Comparison of ENCODE assay signal across 22 cellular contexts in the genomic region with DNA sequence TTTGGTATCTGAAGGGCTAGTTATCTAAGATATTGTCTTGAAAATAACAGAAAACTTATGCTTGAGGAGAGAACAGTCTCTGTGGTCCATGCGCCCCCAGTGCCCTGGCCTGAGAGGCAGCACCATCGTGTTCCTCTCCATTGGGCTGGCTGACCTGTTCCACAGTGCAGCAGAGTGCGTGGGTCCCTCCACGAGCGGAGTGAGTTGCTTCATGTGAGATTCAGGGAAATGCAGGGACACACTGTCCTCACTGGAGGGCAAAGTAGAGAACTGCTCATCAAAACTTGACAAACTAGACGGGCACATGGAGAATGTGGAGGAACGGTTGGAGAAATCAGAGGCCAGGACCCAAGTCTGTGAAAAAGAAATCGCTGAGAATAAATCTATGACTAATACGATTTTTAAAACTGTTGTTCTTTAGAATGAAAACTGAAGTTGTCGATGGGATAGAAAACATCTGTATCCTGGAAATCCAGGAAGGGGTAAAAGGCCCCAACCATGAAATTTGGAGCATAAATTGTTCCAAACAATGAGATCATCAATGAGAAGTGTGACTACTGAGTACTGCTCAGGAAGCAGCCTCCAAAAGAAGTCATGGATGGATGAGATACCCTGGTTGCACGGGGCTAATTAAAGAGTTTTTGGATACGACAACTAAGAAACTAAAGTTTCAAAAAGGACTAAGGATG. TPM values are rescaled to one million over a fixed set of nuclear protein-coding genes. Genes with fewer than 3 reads are reported as not detected.
DNase-seq lines count a peak whose midpoint lies in the region; ATAC-seq, FAIRE-seq and TF ChIP-seq lines count a peak whose summit lies in the region.
"Had no signal": no experiment of that assay in that cellular context is flagged by ENCODE, and none has a peak within 500 bp of the region (broad histone marks: within the 10 kb centered on the region; RNA-seq: fewer than 3 reads in every experiment).

No MANE protein-coding gene starts in this region.

- H2BK20ac ChIP-seq in IMR-90 (ENCODE audit: low read depth, low read length) = peak overlapping the region; percentile 44; the same call in 1 of the 2 replicates

- H3K27me3 ChIP-seq in mammary epithelial cell (ENCODE audit: insufficient read depth, low read length) (no peaks in the 10 kb centered on the region), IMR-90 (ENCODE audit: control insufficient read depth, insufficient read depth, low read length) (no peaks in the 10 kb centered on the region), stomach smooth muscle (ENCODE audit: control insufficient read depth in 1 of 2, insufficient read depth in 2 of 2, low read length in 2 of 2) (no peaks in the 10 kb centered on the region)

- no peaks in the 10 kb centered on the region for H3K27me3 Mint-ChIP-seq in MCF 10A (ENCODE audit: insufficient read depth, unreplicated experiment)
- H3K27me3 Mint-ChIP-seq in activated CD4-positive, alpha-beta T cell treated with anti-CD3 and anti-CD28 coated beads for 36 hours = no peaks in the 10 kb centered on the region
- H3K27me3 Mint-ChIP-seq: naive thymus-derived CD4-positive, alpha-beta T cell; T-cell had no signal

- dilution Hi-C loops in mammary epithelial cell (cut with HindIII; ENCODE audit: low sequenced_read_pairs) = no loop called here
- dilution Hi-C loops in IMR-90 (cut with HindIII; ENCODE audit: low sequenced_read_pairs, unreplicated experiment) = no loop called here

- H3K4me3 Mint-ChIP-seq in MCF 10A (ENCODE audit: unreplicated experiment) = no peak overlapping the region
- H3K4me3 Mint-ChIP-seq in activated CD4-positive, alpha-beta T cell treated with anti-CD3 and anti-CD28 coated beads for 36 hours = no peak overlapping the region
- H3K4me3 Mint-ChIP-seq: T-cell had no signal

- H4K91ac ChIP-seq in IMR-90 (ENCODE audit: insufficient read depth, low read depth, low read length) = no peak overlapping the region; the same call in 1 of the 2 replicates

- H2AFZ ChIP-seq in mammary epithelial cell (ENCODE audit: low read depth, low read length) = no peak overlapping the region
- H2AFZ ChIP-seq in IMR-90 (replicated peaks; ENCODE audit: low read length, poor library complexity) = no peak overlapping the region

- H3K4me3 ChIP-seq in mammary epithelial cell (replicated peaks in 1 of 3; ENCODE audit: insufficient read depth in 1 of 3, low read depth in 2 of 3, low read length in 3 of 3) = no peak overlapping the region
- H3K4me3 ChIP-seq in IMR-90 (ENCODE audit: insufficient read depth, low read depth, low read length) = no peak overlapping the region
- no peak overlapping the region for H3K4me3 ChIP-seq in stomach smooth muscle (ENCODE audit: low read length in 2 of 2)
- H3K4me3 ChIP-seq: A549, K562, smooth muscle cell had no signal

- H3K79me1 ChIP-seq in IMR-90 (ENCODE audit: low read depth in 1 of 2, low read length in 2 of 2) = peaks cover 0 to 14% of the 10 kb centered on the region in 2 experiments; a peak in 2 of 4 replicates

- DNase-seq in MCF 10A (ENCODE audit: unreplicated experiment) (no peak), mammary epithelial cell (no peak), IMR-90 (peak; percentile 52), fibroblast of gingiva (ENCODE audit: low read depth) (peak; percentile 46), iPS-NIHi7 (ENCODE audit: extremely low spot score) (no peak), GM12891 (ENCODE audit: insufficient read length, low spot score) (no peak)
- DNase-seq in activated CD4-positive, alpha-beta T cell treated with anti-CD3 and anti-CD28 coated beads for 36 hours = no peak
- DNase-seq: activated CD4-positive, alpha-beta T cell treated with anti-CD3 and anti-CD28 coated beads for 48 hours; activated effector memory CD4-positive, alpha-beta T cell treated with anti-CD3 and anti-CD28 coated beads, Interleukin-2, amount 50 U/mL, for 16 hours; amygdala; central memory CD4-positive, alpha-beta T cell; DMS 273 treated with DMSO at 0.1 percent for 48 hours; naive thymus-derived CD4-positive, alpha-beta T cell; NCI-H146; NCI-H748 treated with DMSO at 0.1 percent for 48 hours; SHP77 treated with DMSO at 0.1 percent for 48 hours; stimulated activated CD4-positive, alpha-beta T cell treated with anti-CD3 and anti-CD28 coated beads, Interleukin-4, amount 100 ng/mL, for 1 hour; T-cell had no signal

- FAIRE-seq in GM12891 (lab: Jason Lieb, UNC) = no peak
- FAIRE-seq: K562 had no signal

- peak overlapping the region; percentile 61 for H2BK5ac ChIP-seq in IMR-90 (ENCODE audit: low read depth, low read length, poor library complexity, severe bottlenecking)

- no peak for TF ChIP-seq RAD21 in IMR-90 (IDR thresholded peaks at IDR 0.05; ENCODE audit: low read length)

- H2AK5ac ChIP-seq in IMR-90 (ENCODE audit: low read depth, low read length) = peak overlapping the region; percentile 81

- peak overlapping the region; percentile 25; the same call in 1 of the 2 replicates for H3K14ac ChIP-seq in IMR-90 (replicated peaks; ENCODE audit: low read depth, low read length)

- no peak overlapping the region; a peak in 1 of 4 replicates for H4K8ac ChIP-seq in IMR-90 (ENCODE audit: low read depth in 2 of 2, low read length in 2 of 2)

- peak overlapping the region; percentile 30 for H3K23ac ChIP-seq in IMR-90 (ENCODE audit: low read depth, low read length)

- H3K36me3 ChIP-seq in mammary epithelial cell (ENCODE audit: insufficient read depth, low read length) = peaks cover 25% of the 10 kb centered on the region
- H3K36me3 ChIP-seq in IMR-90 (ENCODE audit: control insufficient read depth, insufficient read depth, low read length) = peaks cover 5% of the 10 kb centered on the region; the same call in 1 of the 2 replicates
- H3K36me3 ChIP-seq in stomach smooth muscle (ENCODE audit: control insufficient read depth in 2 of 2, insufficient read depth in 2 of 2, low read length in 2 of 2) = peaks cover 10% of the 10 kb centered on the region in 2 donors

- peak overlapping the region; percentile 48 for H2AK9ac ChIP-seq in IMR-90 (replicated peaks; ENCODE audit: low read depth, low read length, poor library complexity)

- H3K4me1 ChIP-seq in mammary epithelial cell (ENCODE audit: insufficient read depth, low read length) = no peaks in the 10 kb centered on the region
- peaks cover 7% of the 10 kb centered on the region for H3K4me1 ChIP-seq in IMR-90 (ENCODE audit: control insufficient read depth, insufficient read depth, low read length)
- H3K4me1 ChIP-seq in stomach smooth muscle (ENCODE audit: control insufficient read depth, insufficient read depth, low read length) = peaks cover 8% of the 10 kb centered on the region
- H3K4me1 ChIP-seq: A549 had no signal

- H4K5ac ChIP-seq in IMR-90 (ENCODE audit: low read depth, low read length) = peak overlapping the region; percentile 3; the same call in 1 of the 2 replicates

- in situ Hi-C loops in mammary epithelial cell (cut with MboI; ENCODE audit: low sequenced_read_pairs in 2 of 2) = no loop called here
- in situ Hi-C loops in IMR-90 (cut with MboI; ENCODE audit: low sequenced_read_pairs) = no loop called here

- peak overlapping the region; percentile 21 for H3K27ac Mint-ChIP-seq in MCF 10A (ENCODE audit: low read depth, unreplicated experiment)
- no peak overlapping the region for H3K27ac Mint-ChIP-seq in activated CD4-positive, alpha-beta T cell treated with anti-CD3 and anti-CD28 coated beads for 36 hours

- peak; percentile 10 for ATAC-seq in IMR-90 (ENCODE audit: low read depth)
- ATAC-seq in activated CD4-positive, alpha-beta T cell treated with anti-CD3 and anti-CD28 coated beads for 36 hours = no peak
- ATAC-seq: A549; K562; naive thymus-derived CD4-positive, alpha-beta T cell; T-cell had no signal

- no peak overlapping the region for H3K9ac ChIP-seq in mammary epithelial cell (ENCODE audit: insufficient read depth, low read length)
- no peak overlapping the region for H3K9ac ChIP-seq in IMR-90 (ENCODE audit: low read depth, low read length)
- no peak overlapping the region for H3K9ac ChIP-seq in stomach smooth muscle (ENCODE audit: low read length in 2 of 2)

- TF ChIP-seq POLR2A in IMR-90 (IDR thresholded peaks at IDR 0.05; ENCODE audit: low read depth, low read length) (no peak), GM12891 (IDR thresholded peaks at IDR 0.05; ENCODE audit: low read depth, low read length) (no peak)

- no peak overlapping the region for H3K27ac ChIP-seq in mammary epithelial cell (ENCODE audit: insufficient read depth, low read depth, low read length)
- peak overlapping the region; percentile 89; the same call in 1 of the 2 replicates for H3K27ac ChIP-seq in IMR-90 (ENCODE audit: insufficient read depth, low read length)
- H3K27ac ChIP-seq in stomach smooth muscle (ENCODE audit: low read length) = peak overlapping the region; percentile 53
- H3K27ac ChIP-seq: A549 had no signal

- H3K9me3 Mint-ChIP-seq in MCF 10A (ENCODE audit: unreplicated experiment) = no peaks in the 10 kb centered on the region
- no peaks in the 10 kb centered on the region for H3K9me3 Mint-ChIP-seq in activated CD4-positive, alpha-beta T cell treated with anti-CD3 and anti-CD28 coated beads for 36 hours (ENCODE audit: low read depth)
- H3K9me3 Mint-ChIP-seq: T-cell had no signal

- H3K9me1 ChIP-seq in IMR-90 (ENCODE audit: insufficient read depth, low read length) = peaks cover 5% of the 10 kb centered on the region

- H3K18ac ChIP-seq in IMR-90 (ENCODE audit: low read depth, low read length) = peak overlapping the region; percentile 67; the same call in 1 of the 2 replicates

- no peak overlapping the region for H3K4me2 ChIP-seq in mammary epithelial cell (ENCODE audit: insufficient read depth, low read depth, low read length)
- peak overlapping the region; percentile 64 for H3K4me2 ChIP-seq in IMR-90 (ENCODE audit: low read depth, low read length)
- H3K4me2 ChIP-seq: A549, smooth muscle cell had no signal

- TF ChIP-seq CTCF in MCF 10A (IDR thresholded peaks at IDR 0.05; ENCODE audit: unreplicated experiment) (no peak), mammary epithelial cell (conservative IDR thresholded peaks at IDR 0.05 in 1 of 2, IDR thresholded peaks at IDR 0.05 in 1 of 2; ENCODE audit: extremely low read depth in 1 of 2, insufficient read depth in 1 of 2, low read depth in 1 of 2, low read length in 2 of 2) (no peak), IMR-90 (conservative IDR thresholded peaks at IDR 0.05; ENCODE audit: low read depth, low read length) (no peak)

- H3K56ac ChIP-seq in IMR-90 (ENCODE audit: extremely low read depth, insufficient read depth, low read length) = no peak overlapping the region

- H3K9me3 ChIP-seq in mammary epithelial cell (replicated peaks; ENCODE audit: insufficient read depth, low read length) (no peaks in the 10 kb centered on the region), IMR-90 (ENCODE audit: control insufficient read depth, insufficient read depth, low read length) (no peaks in the 10 kb centered on the region), stomach smooth muscle (ENCODE audit: control insufficient read depth in 2 of 2, low read length in 2 of 2) (no peaks in the 10 kb centered on the region)
- H3K9me3 ChIP-seq: A549 had no signal

- H2BK120ac ChIP-seq in IMR-90 (ENCODE audit: low read depth, low read length) = peak overlapping the region; percentile 58; the same call in 1 of the 2 replicates

- H2BK15ac ChIP-seq in IMR-90 (ENCODE audit: low read depth, low read length) = no peak overlapping the region; the same call in 2 of the 3 replicates

- peaks cover 43% of the 10 kb centered on the region for H3K36me3 Mint-ChIP-seq in MCF 10A (ENCODE audit: insufficient read depth, unreplicated experiment)
- peaks cover 21% of the 10 kb centered on the region for H3K36me3 Mint-ChIP-seq in activated CD4-positive, alpha-beta T cell treated with anti-CD3 and anti-CD28 coated beads for 36 hours (ENCODE audit: low read depth)

- H4K20me1 ChIP-seq in mammary epithelial cell (ENCODE audit: insufficient read depth, low read length) (no peaks in the 10 kb centered on the region), IMR-90 (ENCODE audit: insufficient read depth, low read length) (peaks cover 35% of the 10 kb centered on the region)

- BruUV-seq in MCF 10A (replicated peaks; lab: Mats Ljungman, UMichigan) (no TSS peak), mammary epithelial cell (replicated peaks; lab: Mats Ljungman, UMichigan) (no TSS peak), IMR-90 (replicated peaks; lab: Mats Ljungman, UMichigan) (no TSS peak)

- POLR2A ChIA-PET in MCF 10A (lab: Yijun Ruan, JAX) (interaction anchor here (1.0 to 1.2 kb wide), 3 partner anchors 10 to 59 kb away, joined by 3 to 4 read pairs (median 4); no protein-coding TSS in a partner anchor), IMR-90 (lab: Charles Lee; ENCODE audit: unreplicated experiment) (no interaction called here)
- POLR2A ChIA-PET in activated CD4-positive, alpha-beta T cell treated with anti-CD3 and anti-CD28 coated beads for 36 hours (lab: Charles Lee) = no interaction called here

- intact Hi-C loops in MCF 10A (cut with micrococcal nuclease) (no loop called here), mammary epithelial cell (cut with micrococcal nuclease) (no loop called here), IMR-90 (cut with micrococcal nuclease) (loop anchor here (1.0 to 5.0 kb wide), 2 partner anchors 41 to 58 kb away; no protein-coding TSS in a partner anchor)
- intact Hi-C loops in activated CD4-positive, alpha-beta T cell treated with anti-CD3 and anti-CD28 coated beads for 36 hours (cut with DNase I, micrococcal nuclease) = no loop called here

- peak overlapping the region; percentile 58; the same call in 1 of the 2 replicates for H3K4ac ChIP-seq in IMR-90 (ENCODE audit: low read depth, low read length)

- WGBS in mammary epithelial cell (ENCODE audit: low coverage, missing lambda C conversion rate) = 93% methylated on average over 12 of the region's 12 CpGs
- 100% methylated on average over 2 of the region's 12 CpGs; no CpG with 5 or more reads in 1 of the 2 experiments for WGBS in IMR-90 (ENCODE audit: extremely low coverage in 2 of 2, insufficient read length in 1 of 2), 2 experiments

- CTCF ChIA-PET in MCF 10A (lab: Yijun Ruan, JAX) (interaction anchor here (0.6 kb wide), 1 partner anchor 11 kb away, joined by 6 read pairs; no protein-coding TSS in a partner anchor), mammary epithelial cell (lab: Charles Lee; ENCODE audit: low non-redundant PET) (no interaction called here), IMR-90 (lab: Yijun Ruan, JAX) (interaction anchor here (0.6 to 0.8 kb wide), 2 partner anchors 9 to 650 kb away, joined by 3 read pairs; no protein-coding TSS in a partner anchor)
- CTCF ChIA-PET in activated CD4-positive, alpha-beta T cell treated with anti-CD3 and anti-CD28 coated beads for 36 hours (lab: Charles Lee) = interaction anchor here (1.7 kb wide), 1 partner anchor 19 kb away, joined by 4 read pairs; no protein-coding TSS in a partner anchor

- peaks cover 56% of the 10 kb centered on the region for H3K79me2 ChIP-seq in mammary epithelial cell (ENCODE audit: insufficient read depth, low read length)

- H3K4me1 Mint-ChIP-seq in MCF 10A (ENCODE audit: insufficient read depth, unreplicated experiment) = peaks cover 6% of the 10 kb centered on the region
- H3K4me1 Mint-ChIP-seq in activated CD4-positive, alpha-beta T cell treated with anti-CD3 and anti-CD28 coated beads for 36 hours = peaks cover 7% of the 10 kb centered on the region

RNA-seq across cellular contexts. Expression of a gene that starts 58.1 kb away (rescaled TPM):
- 33.2 and 38.6 TPM in 2 replicates for total RNA-seq in MCF 10A (2022)
- 10 to 100 TPM; 36.3 to 38.4 TPM for total RNA-seq in mammary epithelial cell
- polyA plus RNA-seq in mammary epithelial cell = 17.9 TPM
- 27.6 TPM for polyA minus RNA-seq in mammary epithelial cell
- 25.8 and 30.1 TPM in 2 replicates for total RNA-seq in IMR-90 (2012; rRNA removed)
- polyA plus RNA-seq in IMR-90 (2012; rRNA removed) = 12.3 and 13.4 TPM in 2 replicates
- 2.2 and 2.5 TPM in 2 replicates for polyA plus RNA-seq in IMR-90 (2012; cell fraction: cytosol; rRNA removed)
- 10.8 and 81.4 TPM in 2 replicates for polyA plus RNA-seq in IMR-90 (2012; cell fraction: nucleus; rRNA removed; ENCODE audit: low replicate concordance)
- 10 to 100 TPM; 30.0 to 38.2 TPM for total RNA-seq in activated CD4-positive, alpha-beta T cell treated with anti-CD3 and anti-CD28 coated beads for 36 hours
- 15.8 TPM for polyA plus RNA-seq in GM12891 (2012; ENCODE audit: low read depth, missing spikeins)

Comparison
In these comparisons a context has a peak if more than half of its experiments do, and no peak if none do; other contexts are left out.
1. DNase-seq: peak in IMR-90 (single experiment) and fibroblast of gingiva (single experiment); none in MCF 10A (single experiment), mammary epithelial cell (single experiment), iPS-NIHi7 (single experiment), activated CD4-positive, alpha-beta T cell treated with anti-CD3 and anti-CD28 coated beads for 36 hours (single experiment) and GM12891 (single experiment).